Comparison of ENCODE assay signal across 17 cellular contexts in genomic region chr4:88660446-88661294, GRCh38. TPM values are rescaled to one million over a fixed set of nuclear protein-coding genes. Genes with fewer than 3 reads are reported as not detected.
DNase-seq lines count a peak whose midpoint lies in the region; ATAC-seq, FAIRE-seq and TF ChIP-seq lines count a peak whose summit lies in the region.
"Had no signal": no experiment of that assay in that cellular context is flagged by ENCODE, and none has a peak within 500 bp of the region (broad histone marks: within the 10 kb centered on the region; RNA-seq: fewer than 3 reads in every experiment).

No MANE protein-coding gene starts in this region.

- WGBS in K562 (ENCODE audit: insufficient coverage, low coverage, missing lambda C conversion rate) = 35% methylated on average over 7 of the region's 7 CpGs
- WGBS in small intestine, 3 donors = 58 to 72% (median 68%) methylated on average over 7 of the region's 7 CpGs

- TF ChIP-seq RAD21 in K562 (CRISPR knock-in tag; conservative IDR thresholded peaks at IDR 0.05 in 1 of 2, IDR thresholded peaks at IDR 0.05 in 1 of 2) = no peak

- H3K27me3 Mint-ChIP-seq in HFFc6 (ENCODE audit: insufficient read depth) = no peaks in the 10 kb centered on the region
- H3K27me3 Mint-ChIP-seq in T-cell = no peaks in the 10 kb centered on the region
- H3K27me3 Mint-ChIP-seq: IgD-negative memory B cell; naive thymus-derived CD4-positive, alpha-beta T cell; stimulated activated naive CD8-positive, alpha-beta T cell treated with anti-CD3 and anti-CD28 coated beads, Interleukin-15, amount 100 ng/mL, for 72 hours had no signal

- intact Hi-C loops in K562 (cut with micrococcal nuclease) = no loop called here

- H3K36me3 ChIP-seq in K562 (ENCODE audit: control insufficient read depth, insufficient read depth, low read length) (no peaks in the 10 kb centered on the region), small intestine (ENCODE audit: control insufficient read depth in 2 of 2, insufficient read depth in 2 of 2, low read length in 2 of 2) (peaks cover 6 to 14% of the 10 kb centered on the region in 2 donors)

- H3K27me3 ChIP-seq in K562 (ENCODE audit: control insufficient read depth in 2 of 2, insufficient read depth in 2 of 2, low read length in 2 of 2) (no peaks in the 10 kb centered on the region), small intestine (ENCODE audit: control insufficient read depth in 2 of 2, insufficient read depth in 2 of 2, low read length in 2 of 2) (no peaks in the 10 kb centered on the region)

- BruUV-seq in K562 (replicated peaks; lab: Mats Ljungman, UMichigan) = no TSS peak

- in situ Hi-C loops in K562 (cut with MboI) = no loop called here

- H3K36me3 Mint-ChIP-seq in HFFc6 (ENCODE audit: low read depth) = peaks cover 23% of the 10 kb centered on the region
- H3K36me3 Mint-ChIP-seq in T-cell = peaks cover 54% of the 10 kb centered on the region

- no peak overlapping the region for H2AFZ ChIP-seq in K562 (ENCODE audit: low read depth, low read length)

- H3K79me2 ChIP-seq in K562 (ENCODE audit: control insufficient read depth, insufficient read depth, low read length) = no peaks in the 10 kb centered on the region

- peak; percentile 6 for FAIRE-seq in K562 (lab: Jason Lieb, UNC)
- FAIRE-seq in small intestine (lab: Jason Lieb, UNC) = no peak

- H3K4me1 ChIP-seq in K562 (replicated peaks in 1 of 2; ENCODE audit: control insufficient read depth in 2 of 2, insufficient read depth in 2 of 2, low read length in 2 of 2) (no peaks in the 10 kb centered on the region), small intestine (ENCODE audit: control insufficient read depth in 2 of 2, insufficient read depth in 1 of 2, low read depth in 1 of 2, low read length in 1 of 2) (no peaks in the 10 kb centered on the region)

- H3K4me1 Mint-ChIP-seq in HFFc6 (ENCODE audit: low read depth) (peaks cover 78% of the 10 kb centered on the region), T-cell (peaks cover 10 to 23% (median 12%) of the 10 kb centered on the region in 3 donors)

- no peak overlapping the region for H3K9ac ChIP-seq in K562 (ENCODE audit: insufficient read depth in 1 of 2, low read depth in 2 of 2, low read length in 2 of 2)

- no peaks in the 10 kb centered on the region for H3K9me3 Mint-ChIP-seq in HFFc6
- no peaks in the 10 kb centered on the region for H3K9me3 Mint-ChIP-seq in T-cell
- H3K9me3 Mint-ChIP-seq: CD8-positive, alpha-beta T cell; IgD-negative memory B cell; stimulated activated naive CD8-positive, alpha-beta T cell treated with anti-CD3 and anti-CD28 coated beads, Interleukin-15, amount 100 ng/mL, for 72 hours had no signal

- TF ChIP-seq POLR2A in K562 (conservative IDR thresholded peaks at IDR 0.05) = no peak

- H3K9me1 ChIP-seq in K562 (ENCODE audit: control insufficient read depth, insufficient read depth, low read length) = no peaks in the 10 kb centered on the region

- POLR2A ChIA-PET in K562 (lab: Yijun Ruan, JAX) (interaction anchor here (0.6 to 1.0 kb wide), 2 partner anchors 11 to 350 kb away, joined by 3 to 4 read pairs; no protein-coding TSS in a partner anchor), T-cell (lab: Charles Lee) (interaction anchor here in 1 of 2 donors (0.6 kb wide), 2 partner anchors 19 to 186 kb away, joined by 3 to 4 read pairs; no protein-coding TSS in a partner anchor)

- H3K27ac Mint-ChIP-seq in HFFc6 = peak overlapping the region; percentile 95
- no peak overlapping the region for H3K27ac Mint-ChIP-seq in T-cell
- H3K27ac Mint-ChIP-seq: CD8-positive, alpha-beta T cell had no signal

- TF ChIP-seq CTCF in HFFc6 (IDR thresholded peaks at IDR 0.05) = no peak
- TF ChIP-seq CTCF in K562 (IDR thresholded peaks at IDR 0.05 in 2 of 3, conservative IDR thresholded peaks at IDR 0.05 in 1 of 3; ENCODE audit: insufficient read depth in 2 of 3, low read depth in 1 of 3, low read length in 3 of 3) = no peak

- no peak overlapping the region for H3K4me3 ChIP-seq in K562
- no peak overlapping the region for H3K4me3 ChIP-seq in small intestine (ENCODE audit: low read depth in 1 of 2, low read length in 2 of 2)

- no peaks in the 10 kb centered on the region for H3K9me3 ChIP-seq in K562 (replicated peaks; ENCODE audit: control insufficient read depth, insufficient read depth, low read depth, low read length)
- no peaks in the 10 kb centered on the region for H3K9me3 ChIP-seq in small intestine (ENCODE audit: control insufficient read depth, low read depth)

- CTCF ChIA-PET in K562 (lab: Yijun Ruan, JAX; ENCODE audit: low intra/inter-chr PET ratio) = no interaction called here
- CTCF ChIA-PET in T-cell (lab: Charles Lee) = interaction anchor here (0.8 to 1.3 kb wide), 6 partner anchors 13 to 363 kb away, joined by 3 to 5 read pairs (median 4); no protein-coding TSS in a partner anchor

- H3K4me2 ChIP-seq in K562 (ENCODE audit: insufficient read depth, low read length) = no peak overlapping the region

- peak; percentile 66 for DNase-seq in HFFc6
- DNase-seq in K562 (ENCODE audit: extremely low read depth in 1 of 4, low spot score in 3 of 4) = no peak
- DNase-seq in iris pigment epithelial cell (ENCODE audit: low read depth) = peak; percentile 82
- DNase-seq in small intestine = peak; percentile 68
- no peak for DNase-seq in SW480 (ENCODE audit: low spot score)
- DNase-seq in AG08396 (ENCODE audit: low spot score) = no peak
- DNase-seq in DMS53 (lab: John Stamatoyannopoulos, UW) = no peak
- no peak for DNase-seq in T-cell
- DNase-seq: activated CD4-positive, alpha-beta T cell treated with anti-CD3 and anti-CD28 coated beads, Interleukin-2, amount 50 U/mL, for 1 hour; activated T-cell treated with anti-CD3 and anti-CD28 coated beads, Interleukin-2, amount 50 U/mL, for 48 hours; CD8-positive, alpha-beta T cell; naive thymus-derived CD4-positive, alpha-beta T cell; NCI-H1417; right cardiac atrium; stimulated activated naive CD8-positive, alpha-beta T cell treated with anti-CD3 and anti-CD28 coated beads, Interleukin-15, amount 100 ng/mL, for 72 hours; T-helper 1 cell had no signal

- H3K4me3 Mint-ChIP-seq in HFFc6 = peak overlapping the region; percentile 64
- H3K4me3 Mint-ChIP-seq in T-cell = no peak overlapping the region
- H3K4me3 Mint-ChIP-seq: CD8-positive, alpha-beta T cell; naive thymus-derived CD4-positive, alpha-beta T cell; stimulated activated naive CD8-positive, alpha-beta T cell treated with anti-CD3 and anti-CD28 coated beads, Interleukin-15, amount 100 ng/mL, for 72 hours had no signal

- no peaks in the 10 kb centered on the region for H4K20me1 ChIP-seq in K562 (replicated peaks; ENCODE audit: control insufficient read depth, insufficient read depth, low read length)

- H3K27ac ChIP-seq in K562 (ENCODE audit: extremely low read depth, low read depth, low read length) (no peak overlapping the region), small intestine (ENCODE audit: low read depth in 1 of 2, low read length in 1 of 2) (no peak overlapping the region)

- no peak for TF ChIP-seq EP300 in K562 (IDR thresholded peaks at IDR 0.05; ENCODE audit: low read length)

- no peak for ATAC-seq in K562
- ATAC-seq in T-cell (replicated peaks in 1 of 4) = no peak
- ATAC-seq: CD8-positive, alpha-beta T cell; naive thymus-derived CD4-positive, alpha-beta T cell; right cardiac atrium; stimulated activated naive CD8-positive, alpha-beta T cell treated with anti-CD3 and anti-CD28 coated beads, Interleukin-15, amount 100 ng/mL, for 72 hours had no signal

TF ChIP-seq in K562, 482 proteins besides CTCF, POLR2A, EP300 and RAD21:
- TF ChIP-seq C11orf30 (IDR thresholded peaks at IDR 0.05; ENCODE audit: low read depth) (peak; percentile 20; the same call in 1 of the 2 replicates), SAFB (IDR thresholded peaks at IDR 0.05; ENCODE audit: borderline replicate concordance, low read depth, low read length) (no peak), ZNF316 (IDR thresholded peaks at IDR 0.05) (peak; percentile 59; the same call in 1 of the 2 replicates), UBTF (IDR thresholded peaks at IDR 0.05; ENCODE audit: borderline replicate concordance in 1 of 2, low read depth in 2 of 2, low read length in 2 of 2) (no peak)

RNA-seq across cellular contexts. Expression of gene NAP1L5, which starts 37.0 kb away (rescaled TPM):
- 10 to 100 TPM; 14.6 to 20.0 (median 18.3) TPM for total RNA-seq in HFFc6 (2021; fragmentation: NEBNext Ultra II Directional; extraction: Animal tissue kit (Norgen Biotek cat#: 25700))
- total RNA-seq in K562 (2011; cell fraction: chromatin; rRNA removed; ENCODE audit: low replicate concordance) = 1.1 and 3.9 TPM in 2 replicates
- 0.92 and 1.0 TPM in 2 replicates for total RNA-seq in K562 (2011; cell fraction: nucleolus; rRNA removed)
- 2.2 and 2.9 TPM in 2 replicates for total RNA-seq in K562 (2011; cell fraction: nucleoplasm; rRNA removed)
- total RNA-seq in K562 (2014; rRNA removed) (6.5 and 7.1 TPM in 2 replicates), K562 (2014; rRNA removed; fragmentation: Illumina TruSeq; extraction: Trizol) (7.2 and 8.0 TPM in 2 replicates), K562 (2015; rRNA removed; fragmentation: Illumina TruSeq; extraction: Trizol) (3.8 and 4.3 TPM in 2 replicates), K562 (2021) (5.2 and 5.4 TPM in 2 replicates), T-cell (10 to 100 TPM in 2 of 5 donors, 1 to 10 TPM in 3; 1.2 to 10.4 (median 2.3) TPM)
- polyA plus RNA-seq in K562 (2011; rRNA removed) (6.1 and 7.0 TPM in 2 replicates), K562 (2014; fragmentation: Illumina TruSeq; extraction: Trizol) (8.9 and 9.4 TPM in 2 replicates), K562 (2014; fragmentation: Nextera tagmentation; extraction: Ambion mirVana) (1 to 10 TPM; 2.4 to 4.3 TPM), K562 (2014; rRNA removed) (10.6 and 10.9 TPM in 2 replicates), small intestine (1 to 10 TPM in 2 of 3 donors, under 1 TPM in 1; 0.45 to 7.2 (median 1.9) TPM)
- 1.6 and 3.2 TPM in 2 replicates for polyA plus RNA-seq in K562 (2011; cell fraction: cytosol; rRNA removed)
- 0.91 and 1.6 TPM in 2 replicates for polyA plus RNA-seq in K562 (2011; cell fraction: nucleus; rRNA removed)
- polyA plus RNA-seq in K562 (2012) = 3.6 and 6.1 TPM in 2 replicates
- polyA minus RNA-seq in K562 (2011; rRNA and poly(A)+ RNA removed) = 3.3 and 4.4 TPM in 2 replicates
- 0.64 and 1.5 TPM in 2 replicates for polyA minus RNA-seq in K562 (2011; cell fraction: cytosol; rRNA and poly(A)+ RNA removed)
- polyA minus RNA-seq in K562 (2011; cell fraction: nucleus; rRNA and poly(A)+ RNA removed) = 0.54 and 1.4 TPM in 2 replicates

Comparison
In these comparisons a context has a peak if more than half of its experiments do, and no peak if none do; other contexts are left out.
1. DNase-seq: peak in HFFc6 (single experiment), iris pigment epithelial cell (single experiment) and small intestine (single experiment); none in K562 (0 of 4), SW480 (single experiment), AG08396 (single experiment), DMS53 (single experiment) and T-cell (0 of 34).